8 cellular contexts compared by ENCODE assay signal in genomic region chr22:36258750-36259619, GRCh38. TPM values are rescaled to one million over a fixed set of nuclear protein-coding genes. Genes with fewer than 3 reads are reported as not detected.
DNase-seq lines count a peak whose midpoint lies in the region; ATAC-seq and TF ChIP-seq lines count a peak whose summit lies in the region.

No MANE protein-coding gene starts in this region.

- H3K9me3 Mint-ChIP-seq in neural progenitor cell, result no peaks in the 10 kb centered on the region

- H3K9me3 ChIP-seq in neural progenitor cell (ENCODE audit: low read depth), result no peaks in the 10 kb centered on the region
- H3K9me3 ChIP-seq in BE2C, result no peaks in the 10 kb centered on the region

- no peaks in the 10 kb centered on the region for H3K36me3 Mint-ChIP-seq in neural progenitor cell

- no peaks in the 10 kb centered on the region for H3K79me2 ChIP-seq in neural progenitor cell (ENCODE audit: low read depth)

- no peaks in the 10 kb centered on the region for H4K20me1 ChIP-seq in neural progenitor cell (ENCODE audit: low read depth)

- H3K4me3 ChIP-seq in neural progenitor cell (peak overlapping the region; percentile 26), BE2C (ENCODE audit: low read depth, low read length) (no peak overlapping the region)

- H3K27ac Mint-ChIP-seq in neural progenitor cell, result peak overlapping the region; percentile 100

- H3K36me3 ChIP-seq in neural progenitor cell (no peaks in the 10 kb centered on the region), BE2C (no peaks in the 10 kb centered on the region)

- H3K27me3 ChIP-seq in neural progenitor cell, result no peaks in the 10 kb centered on the region
- no peaks in the 10 kb centered on the region for H3K27me3 ChIP-seq in BE2C

- H3K4me2 ChIP-seq in neural progenitor cell, result peak overlapping the region; percentile 74

- peaks cover 9% of the 10 kb centered on the region for H3K27me3 Mint-ChIP-seq in neural progenitor cell (ENCODE audit: insufficient read depth, low read depth)

- peak overlapping the region; percentile 68 for H2AFZ ChIP-seq in neural progenitor cell (replicated peaks)

- H3K4me3 Mint-ChIP-seq in neural progenitor cell, result peak overlapping the region; percentile 78

- peak; percentile 8 for DNase-seq in GF-D8 (lab: John Stamatoyannopoulos, UW)
- DNase-seq in NCI-H2227 treated with DMSO at 0.1 percent for 48 hours (lab: John Stamatoyannopoulos, UW), result peak; percentile 45
- DNase-seq in ecto neural progenitor cell (ENCODE audit: low spot score), result peak; percentile 81
- peak; percentile 85 for DNase-seq in neural progenitor cell (ENCODE audit: low spot score)
- DNase-seq in Ammon's horn (ENCODE audit: low spot score), result no peak
- no peak for DNase-seq in GM10266 (ENCODE audit: extremely low spot score)
- DNase-seq in BE2C, result no peak

- H3K9ac ChIP-seq in neural progenitor cell, result no peak overlapping the region

- no peak for ATAC-seq in HG03175 (IDR thresholded peaks at IDR 0.05; ENCODE audit: unreplicated experiment)

- H3K4me1 ChIP-seq in neural progenitor cell (peaks cover 42% of the 10 kb centered on the region), BE2C (peaks cover 4% of the 10 kb centered on the region)

- TF ChIP-seq CTCF in neural progenitor cell (IDR thresholded peaks at IDR 0.05), result no peak
- TF ChIP-seq CTCF in GM10266 (IDR thresholded peaks at IDR 0.05; ENCODE audit: control insufficient read depth, insufficient read depth, low read depth, missing control alignments), result no peak
- TF ChIP-seq CTCF in BE2C (IDR thresholded peaks at IDR 0.05; ENCODE audit: low read depth, low read length), result no peak

- H3K4me1 Mint-ChIP-seq in neural progenitor cell, result peaks cover 76% of the 10 kb centered on the region

- peak overlapping the region; percentile 60 for H3K27ac ChIP-seq in neural progenitor cell

- peaks cover 26% of the 10 kb centered on the region for H3F3A ChIP-seq in neural progenitor cell (ENCODE audit: low read depth)

RNA-seq across cellular contexts. Expression of gene APOL1, which starts 6.1 kb away (rescaled TPM):
- not detected in 2 replicates for total RNA-seq in neural progenitor cell (ENCODE audit: low replicate concordance)
- not detected for polyA plus RNA-seq in BE2C (2012; ENCODE audit: insufficient read depth, insufficient read length, low read depth)

RNA-seq across cellular contexts. Expression of gene APOL2, which starts 19.7 kb away (rescaled TPM):
- total RNA-seq in neural progenitor cell (ENCODE audit: low replicate concordance), result 10.9 and 12.8 TPM in 2 replicates
- 11.5 TPM for polyA plus RNA-seq in BE2C (2012; ENCODE audit: insufficient read depth, insufficient read length, low read depth)

RNA-seq across cellular contexts. Expression of gene APOL4, which starts 57.4 kb away (rescaled TPM):
- total RNA-seq in neural progenitor cell (ENCODE audit: low replicate concordance), result 0.56 and 0.82 TPM in 2 replicates
- not detected for polyA plus RNA-seq in BE2C (2012; ENCODE audit: insufficient read depth, insufficient read length, low read depth)

Comparison
In these comparisons a context has a peak if more than half of its experiments do, and no peak if none do; other contexts are left out.
1. DNase-seq: peak in GF-D8 (single experiment), NCI-H2227 treated with DMSO at 0.1 percent for 48 hours (single experiment), ecto neural progenitor cell (single experiment) and neural progenitor cell (single experiment); none in Ammon's horn (single experiment), GM10266 (single experiment) and BE2C (single experiment).